In the genomic region with DNA sequence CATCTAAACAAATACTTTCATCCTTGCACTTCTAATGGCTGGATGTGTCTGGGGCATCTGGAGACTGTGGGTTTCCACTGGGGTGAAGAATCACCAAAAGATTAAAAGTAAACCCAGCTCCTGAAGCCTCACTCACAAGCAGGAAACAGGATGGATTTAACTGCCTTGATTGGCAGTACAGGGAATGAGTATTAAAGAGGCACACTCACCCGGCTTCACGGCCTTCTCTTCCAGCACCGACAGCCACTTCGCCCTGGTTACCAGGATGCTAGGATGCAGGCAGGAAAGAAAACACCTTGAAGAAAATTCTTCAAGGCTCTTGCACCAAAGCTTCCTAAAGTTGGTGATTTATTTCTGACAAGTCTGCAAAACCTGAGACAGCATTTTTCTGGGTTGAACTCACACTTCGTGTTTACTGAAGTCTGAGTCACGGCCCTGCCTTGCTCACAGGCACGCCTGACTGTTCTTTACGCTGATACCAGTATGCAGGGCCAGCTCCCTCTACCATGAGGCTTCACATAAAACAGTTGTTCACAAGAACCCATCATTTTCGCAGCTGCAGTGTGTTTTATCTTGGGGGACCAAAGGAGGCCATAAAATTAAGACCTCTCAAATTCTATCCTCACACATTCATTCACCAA, we compare ENCODE assay signal across 15 cellular contexts. TPM values are rescaled to one million over a fixed set of nuclear protein-coding genes. Genes with fewer than 3 reads are reported as not detected.
DNase-seq lines count a peak whose midpoint lies in the region; ATAC-seq, FAIRE-seq and TF ChIP-seq lines count a peak whose summit lies in the region.
"Had no signal": no experiment of that assay in that cellular context is flagged by ENCODE, and none has a peak within 500 bp of the region (broad histone marks: within the 10 kb centered on the region; RNA-seq: fewer than 3 reads in every experiment).

No MANE protein-coding gene starts in this region.

- no peak overlapping the region; the same call in 1 of the 2 replicates for H3K4me3 ChIP-seq in PC-9
- no peak overlapping the region for H3K4me3 ChIP-seq in prostate gland
- no peak overlapping the region for H3K4me3 ChIP-seq in small intestine (ENCODE audit: low read depth in 1 of 2, low read length in 2 of 2)
- H3K4me3 ChIP-seq: cardiac muscle cell, suprapubic skin had no signal

- H3K27me3 ChIP-seq in PC-9 (ENCODE audit: insufficient read depth, low read depth) (no peaks in the 10 kb centered on the region), prostate gland (replicated peaks; ENCODE audit: insufficient read depth) (no peaks in the 10 kb centered on the region), small intestine (ENCODE audit: control insufficient read depth in 2 of 2, insufficient read depth in 2 of 2, low read length in 2 of 2) (no peaks in the 10 kb centered on the region)
- H3K27me3 ChIP-seq: cardiac muscle cell had no signal

- peak overlapping the region; percentile 54 for H3K4me2 ChIP-seq in PC-9

- no peak for TF ChIP-seq POLR2A in prostate gland (IDR thresholded peaks at IDR 0.05)

- H3K27ac Mint-ChIP-seq in stimulated activated memory B cell treated with anti-CD40 and anti-IgM and Interleukin-4, amounts not matched to agents 10 μg/mL and 1 μg/mL and 100 μg/mL, for 72 hours, result no peak overlapping the region
- H3K27ac Mint-ChIP-seq: naive thymus-derived CD4-positive, alpha-beta T cell had no signal

- no peak overlapping the region for H3K4me3 Mint-ChIP-seq in stimulated activated memory B cell treated with anti-CD40 and anti-IgM and Interleukin-4, amounts not matched to agents 10 μg/mL and 1 μg/mL and 100 μg/mL, for 72 hours
- H3K4me3 Mint-ChIP-seq: naive thymus-derived CD4-positive, alpha-beta T cell had no signal

- TF ChIP-seq CTCF in PC-9 (conservative IDR thresholded peaks at IDR 0.05) (no peak; the same call in 1 of the 2 replicates), prostate gland (IDR thresholded peaks at IDR 0.05) (no peak)

- peak overlapping the region; percentile 23; the same call in 1 of the 2 replicates for H3K27ac ChIP-seq in PC-9
- H3K27ac ChIP-seq in prostate gland, result no peak overlapping the region
- no peak overlapping the region for H3K27ac ChIP-seq in small intestine (ENCODE audit: low read depth in 1 of 2, low read length in 1 of 2)
- H3K27ac ChIP-seq: cardiac muscle cell had no signal

- H3K27me3 Mint-ChIP-seq in stimulated activated memory B cell treated with anti-CD40 and anti-IgM and Interleukin-4, amounts not matched to agents 10 μg/mL and 1 μg/mL and 100 μg/mL, for 72 hours, result peaks cover 6% of the 10 kb centered on the region

- H3K9me2 ChIP-seq in PC-9 (ENCODE audit: insufficient read depth), result no peaks in the 10 kb centered on the region

- no peaks in the 10 kb centered on the region for H4K20me1 ChIP-seq in PC-9 (ENCODE audit: insufficient read depth)

- no peaks in the 10 kb centered on the region for H3K36me3 Mint-ChIP-seq in stimulated activated memory B cell treated with anti-CD40 and anti-IgM and Interleukin-4, amounts not matched to agents 10 μg/mL and 1 μg/mL and 100 μg/mL, for 72 hours
- H3K36me3 Mint-ChIP-seq: naive thymus-derived CD4-positive, alpha-beta T cell had no signal

- no peaks in the 10 kb centered on the region for H3K9me3 ChIP-seq in PC-9 (ENCODE audit: insufficient read depth, low read depth)
- H3K9me3 ChIP-seq in prostate gland, result no peaks in the 10 kb centered on the region
- no peaks in the 10 kb centered on the region for H3K9me3 ChIP-seq in small intestine (ENCODE audit: control insufficient read depth, low read depth)
- H3K9me3 ChIP-seq: suprapubic skin had no signal

- DNase-seq in GOT3 (lab: John Stamatoyannopoulos, UW) (peak; percentile 23), PC-9 (peak; percentile 68 to 95), fibroblast of peridontal ligament (ENCODE audit: extremely low read depth) (peak; percentile 6), prostate gland (ENCODE audit: low spot score) (peak; percentile 38), NCI-H1694 treated with DMSO at 0.1 percent for 48 hours (lab: John Stamatoyannopoulos, UW) (no peak), small intestine (no peak)
- DNase-seq: activated CD8-positive, alpha-beta memory T cell treated with anti-CD3 and anti-CD28 coated beads, Interleukin-2, amount 50 U/mL, for 4 hours; GF-D8; naive thymus-derived CD4-positive, alpha-beta T cell; NCI-H2227 treated with DMSO at 0.1 percent for 48 hours; stimulated activated CD4-positive, alpha-beta T cell treated with anti-CD3 and anti-CD28 coated beads, Interleukin-2, amount 100 ng/mL, for 24 hours had no signal

- H3F3A ChIP-seq in PC-9 (ENCODE audit: insufficient read depth, low read depth), result peaks cover 18% of the 10 kb centered on the region

- POLR2A ChIA-PET in PC-9 (lab: Charles Lee; ENCODE audit: unreplicated experiment), result interaction anchor here (1.0 kb wide), 1 partner anchor 73 kb away, joined by 7 read pairs; a partner anchor contains a TSS

- WGBS in prostate gland, result 41% methylated on average over 9 of the region's 9 CpGs
- 36 to 52% (median 44%) methylated on average over 9 of the region's 9 CpGs for WGBS in small intestine, 3 donors

- CTCF ChIA-PET in PC-9 (lab: Charles Lee), result interaction anchor here (1.2 kb wide), 1 partner anchor 57 kb away, joined by 3 read pairs; no protein-coding TSS in a partner anchor

- FAIRE-seq in small intestine (lab: Jason Lieb, UNC), result no peak

- intact Hi-C loops in PC-9 (cut with micrococcal nuclease; ENCODE audit: unreplicated experiment) (loop anchor here (1.0 to 2.0 kb wide), 4 partner anchors 56 to 161 kb away; a partner anchor contains a TSS), prostate gland (cut with DNase I) (no loop called here)

- ATAC-seq in GM18861 (IDR thresholded peaks at IDR 0.05; ENCODE audit: unreplicated experiment), result no peak
- no peak for ATAC-seq in stimulated activated memory B cell treated with anti-CD40 and anti-IgM and Interleukin-4, amounts not matched to agents 10 μg/mL and 1 μg/mL and 100 μg/mL, for 72 hours
- ATAC-seq: naive thymus-derived CD4-positive, alpha-beta T cell had no signal

- H3K4me1 Mint-ChIP-seq in stimulated activated memory B cell treated with anti-CD40 and anti-IgM and Interleukin-4, amounts not matched to agents 10 μg/mL and 1 μg/mL and 100 μg/mL, for 72 hours, result no peaks in the 10 kb centered on the region

- no peaks in the 10 kb centered on the region for H3K9me3 Mint-ChIP-seq in stimulated activated memory B cell treated with anti-CD40 and anti-IgM and Interleukin-4, amounts not matched to agents 10 μg/mL and 1 μg/mL and 100 μg/mL, for 72 hours

- no peaks in the 10 kb centered on the region for H3K79me2 ChIP-seq in PC-9 (ENCODE audit: low read depth)

- H3K4me1 ChIP-seq in PC-9 (replicated peaks; ENCODE audit: insufficient read depth), result peaks cover 23% of the 10 kb centered on the region
- no peaks in the 10 kb centered on the region for H3K4me1 ChIP-seq in prostate gland (replicated peaks)
- no peaks in the 10 kb centered on the region for H3K4me1 ChIP-seq in small intestine (ENCODE audit: control insufficient read depth in 2 of 2, insufficient read depth in 1 of 2, low read depth in 1 of 2, low read length in 1 of 2)
- H3K4me1 ChIP-seq: suprapubic skin had no signal

- BruUV-seq in PC-9 (replicated peaks; lab: Mats Ljungman, UMichigan), result no TSS peak

- H3K36me3 ChIP-seq in PC-9 (ENCODE audit: low read depth) (no peaks in the 10 kb centered on the region), prostate gland (no peaks in the 10 kb centered on the region), small intestine (ENCODE audit: control insufficient read depth in 2 of 2, insufficient read depth in 2 of 2, low read length in 2 of 2) (no peaks in the 10 kb centered on the region)
- H3K36me3 ChIP-seq: cardiac muscle cell, suprapubic skin had no signal

- no peak overlapping the region for H2AFZ ChIP-seq in PC-9

RNA-seq across cellular contexts. Expression of a gene that starts 56.5 kb away (rescaled TPM):
- total RNA-seq in PC-9 (2021) (12.1 and 14.2 TPM in 2 replicates), prostate gland (1 to 10 TPM; 9.4 to 9.7 TPM)
- polyA plus RNA-seq in small intestine, result 10 to 100 TPM in 1 of 3 donors, 1 to 10 TPM in 2; 5.2 to 11.2 (median 7.6) TPM

Comparison
In these comparisons a context has a peak if more than half of its experiments do, and no peak if none do; other contexts are left out.
1. DNase-seq: peak in GOT3 (single experiment), PC-9 (2 of 2), fibroblast of peridontal ligament (single experiment) and prostate gland (single experiment); none in NCI-H1694 treated with DMSO at 0.1 percent for 48 hours (single experiment) and small intestine (single experiment).